ENCODE assay signal across 1 cellular context in genomic region chr17:21059761-21060160, GRCh38.
TF ChIP-seq lines count a peak whose summit lies in the region.

No MANE protein-coding gene starts in this region.

TF ChIP-seq in H1, 55 proteins besides CTCF, POLR2A, EP300 and RAD21:
- TF ChIP-seq, protein P1, sequence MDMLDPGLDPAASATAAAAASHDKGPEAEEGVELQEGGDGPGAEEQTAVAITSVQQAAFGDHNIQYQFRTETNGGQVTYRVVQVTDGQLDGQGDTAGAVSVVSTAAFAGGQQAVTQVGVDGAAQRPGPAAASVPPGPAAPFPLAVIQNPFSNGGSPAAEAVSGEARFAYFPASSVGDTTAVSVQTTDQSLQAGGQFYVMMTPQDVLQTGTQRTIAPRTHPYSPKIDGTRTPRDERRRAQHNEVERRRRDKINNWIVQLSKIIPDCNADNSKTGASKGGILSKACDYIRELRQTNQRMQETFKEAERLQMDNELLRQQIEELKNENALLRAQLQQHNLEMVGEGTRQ (IDR thresholded peaks at IDR 0.05; ENCODE audit: low read length) = no peak
- TF ChIP-seq, protein P2, sequence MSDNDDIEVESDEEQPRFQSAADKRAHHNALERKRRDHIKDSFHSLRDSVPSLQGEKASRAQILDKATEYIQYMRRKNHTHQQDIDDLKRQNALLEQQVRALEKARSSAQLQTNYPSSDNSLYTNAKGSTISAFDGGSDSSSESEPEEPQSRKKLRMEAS (IDR thresholded peaks at IDR 0.05) = no peak
- TF ChIP-seq BACH1 (IDR thresholded peaks at IDR 0.05; ENCODE audit: low read length) (no peak), EZH2 (IDR thresholded peaks at IDR 0.05; ENCODE audit: low read depth, low read length, severe bottlenecking) (no peak), TCF12 (IDR thresholded peaks at IDR 0.05; ENCODE audit: low read depth, low read length) (no peak), SP2 (IDR thresholded peaks at IDR 0.05; ENCODE audit: low read length) (no peak), POU5F1 (IDR thresholded peaks at IDR 0.05; ENCODE audit: low read depth, low read length) (no peak), SRF (IDR thresholded peaks at IDR 0.05; ENCODE audit: low read depth, low read length) (no peak), FOSL1 (IDR thresholded peaks at IDR 0.05; ENCODE audit: insufficient read depth, low read depth, low read length) (no peak), NANOG (IDR thresholded peaks at IDR 0.05; ENCODE audit: insufficient read depth, low read depth, low read length, poor library complexity, severe bottlenecking) (no peak), GABPA (IDR thresholded peaks at IDR 0.05; ENCODE audit: borderline replicate concordance, insufficient read depth, low read length) (no peak), JUN (IDR thresholded peaks at IDR 0.05; ENCODE audit: low read depth, low read length) (no peak), ZNF274 (IDR thresholded peaks at IDR 0.05; ENCODE audit: borderline replicate concordance, extremely low read depth, low read length) (no peak), ATF3 (IDR thresholded peaks at IDR 0.05; ENCODE audit: insufficient read depth, low read depth, low read length) (no peak), NRF1 (IDR thresholded peaks at IDR 0.05; ENCODE audit: low read depth, low read length) (no peak), SIN3A (conservative IDR thresholded peaks at IDR 0.05 in 1 of 2, IDR thresholded peaks at IDR 0.05 in 1 of 2; ENCODE audit: low read depth in 1 of 2, low read length in 2 of 2) (no peak)
- TF ChIP-seq, protein P3, sequence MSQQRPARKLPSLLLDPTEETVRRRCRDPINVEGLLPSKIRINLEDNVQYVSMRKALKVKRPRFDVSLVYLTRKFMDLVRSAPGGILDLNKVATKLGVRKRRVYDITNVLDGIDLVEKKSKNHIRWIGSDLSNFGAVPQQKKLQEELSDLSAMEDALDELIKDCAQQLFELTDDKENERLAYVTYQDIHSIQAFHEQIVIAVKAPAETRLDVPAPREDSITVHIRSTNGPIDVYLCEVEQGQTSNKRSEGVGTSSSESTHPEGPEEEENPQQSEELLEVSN (IDR thresholded peaks at IDR 0.05) = no peak
